9 cellular contexts compared by ENCODE assay signal in genomic region chr2:65320042-65320711, GRCh38.
A peak's percentile ranks its signal among the peaks of the same experiment; 100 is the strongest.
DNase-seq lines count a peak whose midpoint lies in the region; ATAC-seq, FAIRE-seq and TF ChIP-seq lines count a peak whose summit lies in the region.
"Had no signal": no experiment of that assay in that cellular context is flagged by ENCODE, and none has a peak within 500 bp of the region (broad histone marks: within the 10 kb centered on the region; RNA-seq: fewer than 3 reads in every experiment).

No MANE protein-coding gene starts in this region.

- H3K36me3 ChIP-seq in Loucy (ENCODE audit: insufficient read depth, low read length), result peaks cover 5% of the 10 kb centered on the region; the same call in 1 of the 2 replicates
- H3K36me3 ChIP-seq in bronchial epithelial cell (ENCODE audit: control insufficient read depth, insufficient read depth, low read length), result peaks cover 3% of the 10 kb centered on the region

- no peaks in the 10 kb centered on the region for H3K27me3 Mint-ChIP-seq in natural killer cell treated with Interleukin-12 subunit alpha and Interleukin-12 subunit beta and Interleukin-15 and Interleukin-18, amount 100 ng/mL, for 72 hours

- no peak overlapping the region for H3K9ac ChIP-seq in Loucy (ENCODE audit: low read depth, low read length, poor library complexity, severe bottlenecking)

- no peaks in the 10 kb centered on the region for H3K9me2 ChIP-seq in Loucy (replicated peaks; ENCODE audit: low read depth, low read length)

- H3K4me3 ChIP-seq in Loucy (ENCODE audit: low read length, poor library complexity, severe bottlenecking), result no peak overlapping the region
- H3K4me3 ChIP-seq in bronchial epithelial cell (ENCODE audit: low read depth, low read length), result no peak overlapping the region

- H3K36me3 Mint-ChIP-seq in natural killer cell treated with Interleukin-12 subunit alpha and Interleukin-12 subunit beta and Interleukin-15 and Interleukin-18, amount 100 ng/mL, for 72 hours, result no peaks in the 10 kb centered on the region

- H2AFZ ChIP-seq in Loucy (ENCODE audit: low read length), result no peak overlapping the region

- peak; percentile 66 for FAIRE-seq in bronchial epithelial cell (lab: Jason Lieb, UNC)
- FAIRE-seq: G401.6 had no signal

- no peak overlapping the region for H3K4me2 ChIP-seq in Loucy (ENCODE audit: low read depth, low read length, poor library complexity, severe bottlenecking)

- H3K4me1 Mint-ChIP-seq in natural killer cell treated with Interleukin-12 subunit alpha and Interleukin-12 subunit beta and Interleukin-15 and Interleukin-18, amount 100 ng/mL, for 72 hours (ENCODE audit: low read depth in 2 of 2), result peaks cover 19 to 24% of the 10 kb centered on the region in 2 donors

- H3K9me3 Mint-ChIP-seq in natural killer cell treated with Interleukin-12 subunit alpha and Interleukin-12 subunit beta and Interleukin-15 and Interleukin-18, amount 100 ng/mL, for 72 hours, result no peaks in the 10 kb centered on the region

- peak; percentile 34 to 46 for DNase-seq in activated CD4-positive, alpha-beta T cell treated with anti-CD3 and anti-CD28 coated beads, Interleukin-2, amount 50 U/mL, for 48 hours
- no peak for DNase-seq in activated CD4-positive, alpha-beta T cell treated with anti-CD3 and anti-CD28 coated beads, Interleukin-2, amount 50 U/mL, for 1 hour
- DNase-seq in GOT3 (lab: John Stamatoyannopoulos, UW) (peak; percentile 30), bronchial epithelial cell (ENCODE audit: low read depth) (peak; percentile 98), medulla oblongata (ENCODE audit: extremely low spot score) (no peak), NCI-H146 treated with DMSO at 0.1 percent for 48 hours (lab: John Stamatoyannopoulos, UW; ENCODE audit: unreplicated experiment) (no peak)
- no peak for DNase-seq in natural killer cell treated with Interleukin-12 subunit alpha and Interleukin-12 subunit beta and Interleukin-15 and Interleukin-18, amount 100 ng/mL, for 72 hours (ENCODE audit: low spot score)

- TF ChIP-seq CTCF in Loucy (conservative IDR thresholded peaks at IDR 0.05; ENCODE audit: low read length) (peak; percentile 52), bronchial epithelial cell (IDR thresholded peaks at IDR 0.05; ENCODE audit: insufficient read depth, low read length, severe bottlenecking) (peak; percentile 72)

- no peaks in the 10 kb centered on the region for H3K79me2 ChIP-seq in Loucy (ENCODE audit: insufficient read depth, low read length)

- H4K20me1 ChIP-seq in Loucy (ENCODE audit: insufficient read depth, low read length, poor library complexity, severe bottlenecking), result no peaks in the 10 kb centered on the region

- H3K27ac Mint-ChIP-seq in natural killer cell treated with Interleukin-12 subunit alpha and Interleukin-12 subunit beta and Interleukin-15 and Interleukin-18, amount 100 ng/mL, for 72 hours, result peak overlapping the region; percentile 85 to 93

- no peaks in the 10 kb centered on the region for H3K9me3 ChIP-seq in Loucy (ENCODE audit: insufficient read depth, low read depth, low read length)

- no peaks in the 10 kb centered on the region for H3F3A ChIP-seq in Loucy (ENCODE audit: low read depth)

- peak; percentile 92 to 96 for ATAC-seq in natural killer cell treated with Interleukin-12 subunit alpha and Interleukin-12 subunit beta and Interleukin-15 and Interleukin-18, amount 100 ng/mL, for 72 hours

- no peaks in the 10 kb centered on the region for H3K4me1 ChIP-seq in Loucy (ENCODE audit: insufficient read depth, low read length, poor library complexity, severe bottlenecking)

- H3K27me3 ChIP-seq in Loucy (ENCODE audit: insufficient read depth, low read length, poor library complexity, severe bottlenecking), result no peaks in the 10 kb centered on the region
- H3K27me3 ChIP-seq in bronchial epithelial cell (ENCODE audit: control insufficient read depth, insufficient read depth, low read length), result no peaks in the 10 kb centered on the region

- H3K4me3 Mint-ChIP-seq in natural killer cell treated with Interleukin-12 subunit alpha and Interleukin-12 subunit beta and Interleukin-15 and Interleukin-18, amount 100 ng/mL, for 72 hours, result peak overlapping the region; percentile 83

Comparison
In these comparisons a context has a peak if more than half of its experiments do, and no peak if none do; other contexts are left out.
1. DNase-seq: peak in activated CD4-positive, alpha-beta T cell treated with anti-CD3 and anti-CD28 coated beads, Interleukin-2, amount 50 U/mL, for 48 hours (2 of 2), GOT3 (single experiment) and bronchial epithelial cell (single experiment); none in activated CD4-positive, alpha-beta T cell treated with anti-CD3 and anti-CD28 coated beads, Interleukin-2, amount 50 U/mL, for 1 hour (single experiment), natural killer cell treated with Interleukin-12 subunit alpha and Interleukin-12 subunit beta and Interleukin-15 and Interleukin-18, amount 100 ng/mL, for 72 hours (single experiment), medulla oblongata (single experiment) and NCI-H146 treated with DMSO at 0.1 percent for 48 hours (single experiment).